15 cellular contexts compared by ENCODE assay signal in the genomic region with DNA sequence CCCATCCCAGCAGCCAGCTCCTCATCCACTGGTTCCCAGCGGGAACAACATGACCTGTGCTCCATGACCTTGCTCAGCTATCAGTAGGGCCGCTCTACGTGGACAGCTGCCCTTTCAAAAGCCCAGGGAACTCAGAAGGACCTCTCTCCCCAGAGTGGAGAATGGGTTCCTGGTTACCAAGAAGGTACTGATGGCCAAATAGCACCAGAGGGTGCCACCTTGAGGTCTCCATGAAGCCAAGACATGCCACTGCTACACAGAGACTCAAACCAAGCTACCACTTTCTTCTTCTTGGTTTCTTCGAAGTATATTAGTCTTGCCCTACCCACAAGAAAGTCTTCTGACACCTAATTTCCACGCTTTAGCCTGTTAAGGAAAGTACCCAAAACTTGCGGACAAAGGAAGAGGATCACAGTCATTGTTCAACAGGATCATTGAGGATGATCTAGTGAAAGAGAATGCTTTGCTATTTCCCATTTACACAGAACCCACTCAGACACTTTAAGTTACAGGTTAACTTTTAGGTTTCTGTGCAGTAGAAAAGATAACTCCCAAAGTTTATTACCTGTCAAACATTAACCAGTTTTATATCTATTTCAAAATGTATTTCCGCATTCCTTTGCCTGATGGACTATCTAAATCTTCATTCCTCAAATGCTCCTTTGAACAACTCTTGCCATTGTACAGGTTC.
DNase-seq lines count a peak whose midpoint lies in the region; ATAC-seq and TF ChIP-seq lines count a peak whose summit lies in the region.
"Had no signal": no experiment of that assay in that cellular context is flagged by ENCODE, and none has a peak within 500 bp of the region (broad histone marks: within the 10 kb centered on the region; RNA-seq: fewer than 3 reads in every experiment).

No MANE protein-coding gene starts in this region.

- TF ChIP-seq CTCF in VCaP (conservative IDR thresholded peaks at IDR 0.05): no peak
- TF ChIP-seq CTCF in upper lobe of left lung (IDR thresholded peaks at IDR 0.05): no peak

- TF ChIP-seq POLR2A in upper lobe of left lung (IDR thresholded peaks at IDR 0.05): no peak

- peak; percentile 50 for ATAC-seq in GM18909 (IDR thresholded peaks at IDR 0.05; ENCODE audit: poor library complexity, unreplicated experiment)
- ATAC-seq in HG02759 (IDR thresholded peaks at IDR 0.05; ENCODE audit: unreplicated experiment): peak; percentile 33
- ATAC-seq in upper lobe of left lung (ENCODE audit: low FRiP score in 2 of 2): no peak

- H3K4me1 ChIP-seq in mucosa of rectum (ENCODE audit: control insufficient read depth in 2 of 2, insufficient read depth in 2 of 2, low read length in 2 of 2) (peaks cover 26 to 35% of the 10 kb centered on the region in 2 donors), upper lobe of left lung (no peaks in the 10 kb centered on the region)
- H3K4me1 ChIP-seq: tibial artery had no signal

- peak overlapping the region; percentile 81 for H3K27ac ChIP-seq in VCaP
- H3K27ac ChIP-seq in mucosa of rectum (ENCODE audit: low read depth in 2 of 2, low read length in 2 of 2): peak overlapping the region; percentile 77 to 82
- no peak overlapping the region for H3K27ac ChIP-seq in upper lobe of left lung
- H3K27ac ChIP-seq: HL-60, tibial artery had no signal

- no peaks in the 10 kb centered on the region for H3K36me3 ChIP-seq in mucosa of rectum (ENCODE audit: control insufficient read depth in 2 of 2, insufficient read depth in 2 of 2, low read length in 2 of 2)
- H3K36me3 ChIP-seq in upper lobe of left lung: no peaks in the 10 kb centered on the region
- H3K36me3 ChIP-seq: tibial artery had no signal

- H3K4me3 ChIP-seq in mucosa of rectum (ENCODE audit: low read length in 2 of 2): peak overlapping the region; percentile 54 to 57
- H3K4me3 ChIP-seq in upper lobe of left lung: no peak overlapping the region
- H3K4me3 ChIP-seq: tibial artery had no signal

- 86 to 87% methylated on average over 6 to 7 of the region's 7 CpGs for WGBS in upper lobe of left lung, 2 donors

- H3K9me3 ChIP-seq in mucosa of rectum (ENCODE audit: control insufficient read depth in 2 of 2, low read length in 2 of 2): no peaks in the 10 kb centered on the region
- H3K9me3 ChIP-seq in upper lobe of left lung: no peaks in the 10 kb centered on the region
- H3K9me3 ChIP-seq: tibial artery had no signal

- DNase-seq in NCI-H2171 (lab: John Stamatoyannopoulos, UW) (no peak), T-helper 1 cell (no peak), upper lobe of left lung (no peak), GM19240 (ENCODE audit: insufficient read length, low spot score) (no peak)
- DNase-seq: activated naive CD8-positive, alpha-beta T cell treated with anti-CD3 and anti-CD28 coated beads, Interleukin-2, amount 10 ng/mL, durations not matched to agents 7 days and 5 days; DMS 273 treated with DMSO at 0.1 percent for 48 hours; GOT3; NCI-H1048; NCI-H774; tibial artery had no signal

- TF ChIP-seq EP300 in upper lobe of left lung (IDR thresholded peaks at IDR 0.05): no peak

- H3K27me3 ChIP-seq in mucosa of rectum (ENCODE audit: control insufficient read depth in 2 of 2, insufficient read depth in 2 of 2, low read length in 2 of 2): no peaks in the 10 kb centered on the region
- H3K27me3 ChIP-seq in upper lobe of left lung: no peaks in the 10 kb centered on the region
- H3K27me3 ChIP-seq: tibial artery had no signal

- no peak overlapping the region for H3K9ac ChIP-seq in mucosa of rectum (ENCODE audit: low read depth in 1 of 2, low read length in 2 of 2)

Comparison
In these comparisons a context has a peak if more than half of its experiments do, and no peak if none do; other contexts are left out.
1. ATAC-seq: peak in GM18909 (single experiment) and HG02759 (single experiment); none in upper lobe of left lung (0 of 2).
2. H3K27ac ChIP-seq: peak in VCaP (single experiment) and mucosa of rectum (2 of 2); none in upper lobe of left lung (0 of 4).
3. H3K4me3 ChIP-seq: peak in mucosa of rectum (2 of 2); none in upper lobe of left lung (0 of 4).